Comparison of ENCODE assay signal across 15 cellular contexts in genomic region chr15:27934782-27935181, GRCh38.
A peak's percentile ranks its signal among the peaks of the same experiment; 100 is the strongest.
DNase-seq lines count a peak whose midpoint lies in the region; ATAC-seq and TF ChIP-seq lines count a peak whose summit lies in the region.
"Had no signal": no experiment of that assay in that cellular context is flagged by ENCODE, and none has a peak within 500 bp of the region (broad histone marks: within the 10 kb centered on the region; RNA-seq: fewer than 3 reads in every experiment).

No MANE protein-coding gene starts in this region.

- H3K27me3 Mint-ChIP-seq in GM23338 (ENCODE audit: insufficient read depth, low read depth, poor library complexity) (peaks cover 7% of the 10 kb centered on the region), neural progenitor cell (ENCODE audit: insufficient read depth, low read depth) (no peaks in the 10 kb centered on the region)

- H3K27me3 ChIP-seq in GM23338 (ENCODE audit: insufficient read depth): no peaks in the 10 kb centered on the region
- H3K27me3 ChIP-seq in neural progenitor cell: no peaks in the 10 kb centered on the region
- no peaks in the 10 kb centered on the region for H3K27me3 ChIP-seq in right lobe of liver

- H3K4me3 ChIP-seq in GM23338 (no peak overlapping the region), neural progenitor cell (no peak overlapping the region), right lobe of liver (no peak overlapping the region)
- H3K4me3 ChIP-seq: HAP-1 had no signal

- H4K20me1 ChIP-seq in GM23338 (replicated peaks; ENCODE audit: insufficient read depth): no peaks in the 10 kb centered on the region
- no peaks in the 10 kb centered on the region for H4K20me1 ChIP-seq in neural progenitor cell (ENCODE audit: low read depth)

- H3K36me3 ChIP-seq in GM23338 (ENCODE audit: insufficient read depth) (no peaks in the 10 kb centered on the region; the same call in 1 of the 2 replicates), neural progenitor cell (no peaks in the 10 kb centered on the region), right lobe of liver (no peaks in the 10 kb centered on the region)
- H3K36me3 ChIP-seq: HAP-1 had no signal

- no peak overlapping the region for H3K9ac ChIP-seq in neural progenitor cell

- H3K36me3 Mint-ChIP-seq in GM23338 (ENCODE audit: low read depth) (peaks cover 12% of the 10 kb centered on the region), neural progenitor cell (no peaks in the 10 kb centered on the region)
- H3K36me3 Mint-ChIP-seq: CD4-positive, alpha-beta memory T cell had no signal

- H3K4me2 ChIP-seq in GM23338 (no peak overlapping the region), neural progenitor cell (no peak overlapping the region)

- no peak overlapping the region for H3K4me3 Mint-ChIP-seq in GM23338
- no peak overlapping the region for H3K4me3 Mint-ChIP-seq in neural progenitor cell
- H3K4me3 Mint-ChIP-seq: CD4-positive, alpha-beta memory T cell; HFFc6 had no signal

- peaks cover 14% of the 10 kb centered on the region; the same call in 2 of the 3 replicates for H3K4me1 Mint-ChIP-seq in GM23338
- H3K4me1 Mint-ChIP-seq in neural progenitor cell: peaks cover 8% of the 10 kb centered on the region
- H3K4me1 Mint-ChIP-seq: CD4-positive, alpha-beta memory T cell had no signal

- H3K9me2 ChIP-seq in GM23338 (ENCODE audit: insufficient read depth): no peaks in the 10 kb centered on the region

- no peak for TF ChIP-seq POLR2A in right lobe of liver (IDR thresholded peaks at IDR 0.05)

- H2AFZ ChIP-seq in GM23338 (peak overlapping the region; percentile 32; the same call in 1 of the 2 replicates), neural progenitor cell (replicated peaks) (peak overlapping the region; percentile 63)

- peak; percentile 66 for ATAC-seq in GM23338
- no peak for ATAC-seq in HG03280 (IDR thresholded peaks at IDR 0.05; ENCODE audit: unreplicated experiment)
- ATAC-seq in right lobe of liver: no peak
- no peak for ATAC-seq in HG02970 (IDR thresholded peaks at IDR 0.05; ENCODE audit: low FRiP score, unreplicated experiment)

- H3K4me1 ChIP-seq in GM23338 (ENCODE audit: insufficient read depth): peaks cover 13% of the 10 kb centered on the region
- peaks cover 9% of the 10 kb centered on the region for H3K4me1 ChIP-seq in neural progenitor cell
- H3K4me1 ChIP-seq in right lobe of liver: no peaks in the 10 kb centered on the region

- H3F3A ChIP-seq in GM23338 (replicated peaks; ENCODE audit: low read depth) (no peaks in the 10 kb centered on the region), neural progenitor cell (ENCODE audit: low read depth) (no peaks in the 10 kb centered on the region)

- H3K9me3 ChIP-seq in neural progenitor cell (ENCODE audit: low read depth) (no peaks in the 10 kb centered on the region), right lobe of liver (no peaks in the 10 kb centered on the region)
- H3K9me3 ChIP-seq: HAP-1 had no signal

- TF ChIP-seq CTCF in GM23338 (conservative IDR thresholded peaks at IDR 0.05; ENCODE audit: low read depth in 2 of 2): no peak
- no peak for TF ChIP-seq CTCF in neural progenitor cell (IDR thresholded peaks at IDR 0.05)
- TF ChIP-seq CTCF in right lobe of liver (IDR thresholded peaks at IDR 0.05): no peak

- H3K27ac Mint-ChIP-seq in GM23338: no peak overlapping the region
- no peak overlapping the region for H3K27ac Mint-ChIP-seq in neural progenitor cell
- H3K27ac Mint-ChIP-seq: CD4-positive, alpha-beta memory T cell; HFFc6 had no signal

- H3K79me2 ChIP-seq in GM23338 (replicated peaks; ENCODE audit: insufficient read depth) (no peaks in the 10 kb centered on the region), neural progenitor cell (ENCODE audit: low read depth) (no peaks in the 10 kb centered on the region)

- intact Hi-C loops in right lobe of liver (cut with DNase I): no loop called here

- WGBS in right lobe of liver (ENCODE audit: insufficient coverage, low coverage, low lambda C conversion rate, missing lambda C conversion rate): 63% methylated on average over 8 of the region's 9 CpGs

- DNase-seq in ELF-1 (ENCODE audit: low read depth, low spot score) (peak; percentile 17), GM23338 (ENCODE audit: low spot score) (no peak), neural progenitor cell (ENCODE audit: low spot score) (no peak), right lobe of liver (no peak)
- DNase-seq: C1 segment of cervical spinal cord; Calu3; CD4-positive, alpha-beta memory T cell; COR-L47; DMS53; DMS79 treated with DMSO at 0.1 percent for 48 hours; GOT3; HFFc6 had no signal

- H3K9me3 Mint-ChIP-seq in GM23338 (peaks cover 24% of the 10 kb centered on the region), neural progenitor cell (peaks cover 9% of the 10 kb centered on the region)

- no peak overlapping the region for H3K27ac ChIP-seq in GM23338 (ENCODE audit: low read depth)
- no peak overlapping the region for H3K27ac ChIP-seq in neural progenitor cell
- H3K27ac ChIP-seq in right lobe of liver: no peak overlapping the region

TF ChIP-seq in GM23338, 12 proteins besides CTCF, POLR2A, EP300 and RAD21:
- TF ChIP-seq EZH2 (IDR thresholded peaks at IDR 0.05; ENCODE audit: low read depth, unreplicated experiment): no peak
- no peak for TF ChIP-seq ZNF114 (CRISPR knock-in tag; IDR thresholded peaks at IDR 0.05)
- no peak for TF ChIP-seq CREB1 (CRISPR knock-in tag; IDR thresholded peaks at IDR 0.05; ENCODE audit: low read depth)
- TF ChIP-seq NANOG (IDR thresholded peaks at IDR 0.05; ENCODE audit: borderline replicate concordance): no peak
- TF ChIP-seq EZH2phosphoT487 (IDR thresholded peaks at IDR 0.05; ENCODE audit: unreplicated experiment): no peak
- no peak for TF ChIP-seq ZNF462 (CRISPR knock-in tag; IDR thresholded peaks at IDR 0.05)
- TF ChIP-seq JUNB (IDR thresholded peaks at IDR 0.05; ENCODE audit: unreplicated experiment): no peak
- no peak for TF ChIP-seq ZNF331 (CRISPR knock-in tag; IDR thresholded peaks at IDR 0.05; ENCODE audit: low read depth)
- TF ChIP-seq POLR2AphosphoS5 (IDR thresholded peaks at IDR 0.05; ENCODE audit: low read depth): no peak
- TF ChIP-seq STAT1 (IDR thresholded peaks at IDR 0.05; ENCODE audit: unreplicated experiment): no peak
